Comparison of ENCODE assay signal across 1 cellular context in the genomic region with DNA sequence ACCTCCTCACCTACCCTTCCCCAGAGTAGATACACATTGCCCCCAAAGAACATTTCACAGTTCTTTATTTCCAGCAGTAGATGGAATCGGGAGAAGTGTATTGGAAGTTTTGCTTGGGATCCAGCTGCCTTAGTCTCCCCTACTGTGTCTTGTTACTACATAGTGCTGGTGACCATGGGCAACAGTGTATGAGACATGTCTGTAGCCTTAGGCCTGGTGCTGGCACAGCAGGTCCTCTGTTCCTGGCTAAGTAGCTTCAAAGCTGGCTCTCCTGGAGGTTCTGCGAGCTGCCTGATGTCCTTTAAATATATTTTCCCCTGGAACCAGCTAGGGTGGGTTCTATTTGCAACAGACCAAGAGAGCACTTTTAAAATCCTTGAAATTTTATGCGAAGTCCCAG.
TF ChIP-seq lines count a peak whose summit lies in the region.

No MANE protein-coding gene starts in this region.

TF ChIP-seq in H1, 55 proteins besides CTCF, POLR2A, EP300 and RAD21 (continued from another document):
- TF ChIP-seq HDAC6 (IDR thresholded peaks at IDR 0.05; ENCODE audit: low read depth, low read length) (no peak), RFX5 (IDR thresholded peaks at IDR 0.05; ENCODE audit: borderline replicate concordance, low read depth, low read length) (no peak), CBX8 (IDR thresholded peaks at IDR 0.05; ENCODE audit: borderline replicate concordance, low read depth, low read length) (no peak), CTBP2 (IDR thresholded peaks at IDR 0.05; ENCODE audit: borderline replicate concordance, insufficient read depth, insufficient read length, low read length) (no peak), BRCA1 (IDR thresholded peaks at IDR 0.05; ENCODE audit: low read depth, low read length) (no peak), TAF1 (IDR thresholded peaks at IDR 0.05; ENCODE audit: low read depth, low read length) (no peak), KDM5A (IDR thresholded peaks at IDR 0.05; ENCODE audit: low read length) (no peak), CHD1 (IDR thresholded peaks at IDR 0.05; ENCODE audit: low read depth, low read length) (no peak), TAF7 (optimal IDR thresholded peaks at IDR 0.05; ENCODE audit: borderline replicate concordance, low read depth, low read length) (no peak), KDM4A (IDR thresholded peaks at IDR 0.05; ENCODE audit: low read depth, low read length, severe bottlenecking) (no peak), TCF12 (IDR thresholded peaks at IDR 0.05; ENCODE audit: low read depth, low read length) (no peak), CBX5 (IDR thresholded peaks at IDR 0.05; ENCODE audit: low read depth, low read length) (no peak), GABPA (IDR thresholded peaks at IDR 0.05; ENCODE audit: borderline replicate concordance, insufficient read depth, low read length) (no peak), EGR1 (IDR thresholded peaks at IDR 0.05; ENCODE audit: borderline replicate concordance, low read depth, low read length) (no peak), YY1 (IDR thresholded peaks at IDR 0.05; ENCODE audit: low read depth, low read length) (no peak), ASH2L (IDR thresholded peaks at IDR 0.05; ENCODE audit: low read length) (no peak)
TF ChIP-seq in H1: peak in this region for 0.
